13 cellular contexts compared by ENCODE assay signal in genomic region chr14:103480595-103480994, GRCh38. TPM values are rescaled to one million over a fixed set of nuclear protein-coding genes. Genes with fewer than 3 reads are reported as not detected.
DNase-seq lines count a peak whose midpoint lies in the region; ATAC-seq and TF ChIP-seq lines count a peak whose summit lies in the region.
"Had no signal": no experiment of that assay in that cellular context is flagged by ENCODE, and none has a peak within 500 bp of the region (broad histone marks: within the 10 kb centered on the region; RNA-seq: fewer than 3 reads in every experiment).

No MANE protein-coding gene starts in this region.

- H3K27me3 ChIP-seq in SU-DHL-6 (ENCODE audit: low read length) (no peaks in the 10 kb centered on the region), Karpas-422 (ENCODE audit: low read length) (no peaks in the 10 kb centered on the region)
- H3K27me3 ChIP-seq: left lung, transverse colon had no signal

- H4K20me1 ChIP-seq in SU-DHL-6 (ENCODE audit: low read depth, low read length) (no peaks in the 10 kb centered on the region), Karpas-422 (ENCODE audit: insufficient read depth, low read depth, low read length) (no peaks in the 10 kb centered on the region)

- peaks cover 9% of the 10 kb centered on the region for H3K4me1 ChIP-seq in Karpas-422 (ENCODE audit: low read length)
- H3K4me1 ChIP-seq: transverse colon had no signal

- H3K36me3 Mint-ChIP-seq in nephron progenitor cell (ENCODE audit: low read depth): peaks cover 65% of the 10 kb centered on the region

- no peaks in the 10 kb centered on the region for H3K27me3 Mint-ChIP-seq in nephron progenitor cell (ENCODE audit: low read depth, poor library complexity)

- no peaks in the 10 kb centered on the region for H3K4me1 Mint-ChIP-seq in nephron progenitor cell

- H3K9me2 ChIP-seq in SU-DHL-6 (replicated peaks; ENCODE audit: insufficient read depth, low read length) (no peaks in the 10 kb centered on the region), Karpas-422 (replicated peaks; ENCODE audit: insufficient read depth, low read length) (no peaks in the 10 kb centered on the region)

- H3K9me3 ChIP-seq in SU-DHL-6 (ENCODE audit: insufficient read depth, low read length): no peaks in the 10 kb centered on the region
- no peaks in the 10 kb centered on the region for H3K9me3 ChIP-seq in Karpas-422 (ENCODE audit: low read length)
- H3K9me3 ChIP-seq: left lung, transverse colon had no signal

- H3K4me3 Mint-ChIP-seq in nephron progenitor cell: no peak overlapping the region

- no peaks in the 10 kb centered on the region for H3K9me3 Mint-ChIP-seq in nephron progenitor cell

- TF ChIP-seq CTCF in SU-DHL-6 (IDR thresholded peaks at IDR 0.05; ENCODE audit: insufficient read depth, low read length, poor library complexity, severe bottlenecking): no peak
- no peak for TF ChIP-seq CTCF in nephron progenitor cell (IDR thresholded peaks at IDR 0.05)
- TF ChIP-seq CTCF in coronary artery (IDR thresholded peaks at IDR 0.05): no peak

- H3K36me3 ChIP-seq in SU-DHL-6 (ENCODE audit: low read length) (0 out of 2 replicates have a peak, but pooled peaks cover 2% of the 10 kb centered on the region), Karpas-422 (ENCODE audit: insufficient read depth, low read length) (peaks cover 38% of the 10 kb centered on the region; the same call in 1 of the 2 replicates)

- H3K27ac ChIP-seq in SU-DHL-6 (ENCODE audit: low read depth, low read length) (peak overlapping the region; percentile 19; the same call in 1 of the 2 replicates), coronary artery (no peak overlapping the region), Karpas-422 (ENCODE audit: low read length) (no peak overlapping the region)
- H3K27ac ChIP-seq: 22Rv1, transverse colon had no signal

- H3F3A ChIP-seq in SU-DHL-6 (ENCODE audit: insufficient read depth): no peaks in the 10 kb centered on the region

- H3K27ac Mint-ChIP-seq in nephron progenitor cell: peak overlapping the region; percentile 6

- H3K9ac ChIP-seq in SU-DHL-6 (ENCODE audit: low read length) (no peak overlapping the region), Karpas-422 (ENCODE audit: low read length) (no peak overlapping the region)

- ATAC-seq in activated CD4-positive, CD25-positive, alpha-beta regulatory T cell treated with anti-CD3 and anti-CD28 coated beads, Interleukin-2, amount 50 U/mL, for 24 hours: peak; percentile 76 to 79
- ATAC-seq in HG02798 (IDR thresholded peaks at IDR 0.05; ENCODE audit: poor library complexity, unreplicated experiment): peak; percentile 50
- ATAC-seq: left lung had no signal

- H3K79me2 ChIP-seq in SU-DHL-6 (ENCODE audit: insufficient read depth, low read length): no peaks in the 10 kb centered on the region
- H3K79me2 ChIP-seq in Karpas-422 (ENCODE audit: low read length): 0 out of 2 replicates have a peak, but pooled peaks cover 4% of the 10 kb centered on the region

- H3K4me3 ChIP-seq in SU-DHL-6 (ENCODE audit: insufficient read depth, low read length, poor library complexity, severe bottlenecking) (no peak overlapping the region), coronary artery (no peak overlapping the region), Karpas-422 (ENCODE audit: low read length) (no peak overlapping the region)
- H3K4me3 ChIP-seq: left lung, skin epidermis, transverse colon had no signal

- no peak for DNase-seq in activated CD4-positive, CD25-positive, alpha-beta regulatory T cell (lab: John Stamatoyannopoulos, UW)
- DNase-seq in nephron progenitor cell: no peak
- DNase-seq in NCI-H748 (lab: John Stamatoyannopoulos, UW; ENCODE audit: unreplicated experiment): no peak
- DNase-seq in coronary artery (ENCODE audit: low spot score): no peak
- DNase-seq in Karpas-422: no peak
- DNase-seq: left lung, NCI-H82, transverse colon had no signal

- H3K4me2 ChIP-seq in SU-DHL-6 (ENCODE audit: low read depth, low read length, poor library complexity, severe bottlenecking) (no peak overlapping the region), Karpas-422 (ENCODE audit: low read depth, low read length, poor library complexity, severe bottlenecking) (no peak overlapping the region)

- H2AFZ ChIP-seq in SU-DHL-6 (ENCODE audit: low read depth, low read length, severe bottlenecking) (no peak overlapping the region), Karpas-422 (ENCODE audit: low read length) (no peak overlapping the region)

RNA-seq across cellular contexts. Expression of gene CKB, which starts 42.0 kb away (rescaled TPM):
- total RNA-seq in Karpas-422 (2014; rRNA removed; shearing (Covaris generic); ENCODE audit: low replicate concordance): 30.4 and 55.2 TPM in 2 replicates

RNA-seq across cellular contexts. Expression of gene TRMT61A, which starts 48.4 kb away (rescaled TPM):
- total RNA-seq in Karpas-422 (2014; rRNA removed; shearing (Covaris generic); ENCODE audit: low replicate concordance): 8.0 and 30.8 TPM in 2 replicates
